Comparison of ENCODE assay signal across 8 cellular contexts in the genomic region with DNA sequence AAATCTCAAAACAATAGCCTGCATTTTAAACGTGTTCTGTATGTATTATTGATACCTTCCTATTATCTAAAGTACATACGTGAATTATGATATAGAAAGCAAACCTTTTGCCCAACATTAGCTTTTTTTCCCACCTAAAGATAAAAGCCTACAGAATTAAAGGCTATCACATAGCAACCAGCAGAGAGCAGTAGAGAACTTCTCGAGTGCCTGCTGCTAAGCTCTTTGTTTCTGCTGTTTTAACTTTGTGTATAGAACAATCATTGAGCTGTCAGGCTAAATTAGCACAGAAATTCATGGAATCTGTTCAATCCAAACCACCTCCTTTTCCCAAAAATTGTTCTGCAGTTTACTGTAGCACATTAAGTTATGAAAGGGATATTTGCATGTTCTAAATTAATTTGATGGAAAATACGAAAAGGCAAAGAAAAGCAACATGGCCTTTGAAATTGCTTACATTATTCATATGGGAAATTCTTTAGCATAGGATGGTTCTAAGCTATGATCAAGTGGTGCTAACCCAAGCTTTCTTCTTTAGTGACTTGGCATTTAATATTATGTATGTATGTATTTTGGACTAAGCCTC.
DNase-seq lines count a peak whose midpoint lies in the region; ATAC-seq lines count a peak whose summit lies in the region.

No MANE protein-coding gene starts in this region.

- ATAC-seq in GM21390 (IDR thresholded peaks at IDR 0.05; ENCODE audit: unreplicated experiment) (peak; percentile 69), GM19397 (IDR thresholded peaks at IDR 0.05; ENCODE audit: unreplicated experiment) (no peak)
- ATAC-seq in activated naive CD8-positive, alpha-beta T cell treated with anti-CD3 and anti-CD28 coated beads, Interleukin-2, amount 50 U/mL, for 24 hours, result no peak

- DNase-seq in CD1c-positive myeloid dendritic cell (ENCODE audit: extremely low spot score) (peak; percentile 24), NCI-H774 (lab: John Stamatoyannopoulos, UW) (peak; percentile 17), dermis blood vessel endothelial cell (peak; percentile 63), non-pigmented ciliary epithelial cell (ENCODE audit: low read depth) (peak; percentile 11), activated T-cell treated with anti-CD3 and anti-CD28 coated beads for 4 hours (no peak)
- no peak for DNase-seq in activated naive CD8-positive, alpha-beta T cell treated with anti-CD3 and anti-CD28 coated beads, Interleukin-2, amount 50 U/mL, for 24 hours

- H3K27me3 Mint-ChIP-seq in activated naive CD8-positive, alpha-beta T cell treated with anti-CD3 and anti-CD28 coated beads, Interleukin-2, amount 50 U/mL, for 24 hours, result peaks cover 2% of the 10 kb centered on the region

- peaks cover 13% of the 10 kb centered on the region for H3K9me3 Mint-ChIP-seq in activated naive CD8-positive, alpha-beta T cell treated with anti-CD3 and anti-CD28 coated beads, Interleukin-2, amount 50 U/mL, for 24 hours

- H3K4me3 Mint-ChIP-seq in activated naive CD8-positive, alpha-beta T cell treated with anti-CD3 and anti-CD28 coated beads, Interleukin-2, amount 50 U/mL, for 24 hours, result no peak overlapping the region

- no peaks in the 10 kb centered on the region for H3K4me1 Mint-ChIP-seq in activated naive CD8-positive, alpha-beta T cell treated with anti-CD3 and anti-CD28 coated beads, Interleukin-2, amount 50 U/mL, for 24 hours

- no peaks in the 10 kb centered on the region for H3K36me3 Mint-ChIP-seq in activated naive CD8-positive, alpha-beta T cell treated with anti-CD3 and anti-CD28 coated beads, Interleukin-2, amount 50 U/mL, for 24 hours (ENCODE audit: low read depth)

- H3K27ac Mint-ChIP-seq in activated naive CD8-positive, alpha-beta T cell treated with anti-CD3 and anti-CD28 coated beads, Interleukin-2, amount 50 U/mL, for 24 hours, result no peak overlapping the region

Comparison
In these comparisons a context has a peak if more than half of its experiments do, and no peak if none do; other contexts are left out.
1. DNase-seq: peak in CD1c-positive myeloid dendritic cell (single experiment), NCI-H774 (single experiment), dermis blood vessel endothelial cell (single experiment) and non-pigmented ciliary epithelial cell (single experiment); none in activated T-cell treated with anti-CD3 and anti-CD28 coated beads for 4 hours (single experiment) and activated naive CD8-positive, alpha-beta T cell treated with anti-CD3 and anti-CD28 coated beads, Interleukin-2, amount 50 U/mL, for 24 hours (single experiment).